1 cellular context compared by ENCODE assay signal in the genomic region with DNA sequence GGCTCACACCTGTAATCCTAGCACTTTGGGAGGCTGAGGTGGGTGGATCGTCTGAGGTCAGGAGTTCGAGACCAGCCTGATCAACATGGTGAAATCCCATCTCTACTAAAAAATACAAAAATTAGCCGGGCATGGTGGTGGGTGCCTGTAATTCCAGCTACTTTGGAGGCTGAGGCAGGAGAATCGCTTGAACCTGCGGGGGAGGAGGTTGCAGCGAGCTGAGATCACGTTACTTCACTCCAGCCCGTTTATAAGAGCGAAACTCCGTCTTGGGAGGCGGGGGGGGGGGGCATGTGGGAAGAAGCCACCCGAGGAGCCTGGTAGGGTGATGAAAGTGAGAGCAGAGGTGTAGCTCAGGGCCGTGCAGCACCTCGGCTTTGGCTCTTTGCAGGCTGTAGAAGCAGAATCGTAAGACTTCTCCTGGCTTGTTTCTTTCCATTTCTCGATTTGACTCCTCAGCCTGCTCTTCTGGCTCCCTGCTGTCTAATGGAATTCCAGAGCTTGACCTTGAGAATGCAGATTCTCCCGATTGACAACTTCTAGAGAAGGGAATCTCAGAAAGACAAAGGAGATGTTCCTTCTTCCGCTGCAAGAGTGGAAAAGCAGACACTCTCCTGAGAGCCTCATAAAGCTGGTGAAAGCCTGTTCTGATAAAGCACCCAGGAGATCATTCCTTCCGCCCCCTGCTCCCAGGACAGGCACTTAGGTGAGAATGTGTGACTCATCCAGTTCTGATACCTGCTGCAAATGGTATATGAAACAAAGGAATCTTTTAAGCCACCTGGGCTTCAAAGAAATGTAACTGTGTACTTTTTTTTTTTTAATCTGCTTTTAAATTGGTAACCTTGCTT.
TF ChIP-seq lines count a peak whose summit lies in the region.

No MANE protein-coding gene starts in this region.

TF ChIP-seq in GM23338, 12 proteins besides CTCF, POLR2A, EP300 and RAD21 (continued from another document):
- no peak for TF ChIP-seq EZH2phosphoT487 (IDR thresholded peaks at IDR 0.05; ENCODE audit: unreplicated experiment)
